Comparison of ENCODE assay signal across 11 cellular contexts in the genomic region with DNA sequence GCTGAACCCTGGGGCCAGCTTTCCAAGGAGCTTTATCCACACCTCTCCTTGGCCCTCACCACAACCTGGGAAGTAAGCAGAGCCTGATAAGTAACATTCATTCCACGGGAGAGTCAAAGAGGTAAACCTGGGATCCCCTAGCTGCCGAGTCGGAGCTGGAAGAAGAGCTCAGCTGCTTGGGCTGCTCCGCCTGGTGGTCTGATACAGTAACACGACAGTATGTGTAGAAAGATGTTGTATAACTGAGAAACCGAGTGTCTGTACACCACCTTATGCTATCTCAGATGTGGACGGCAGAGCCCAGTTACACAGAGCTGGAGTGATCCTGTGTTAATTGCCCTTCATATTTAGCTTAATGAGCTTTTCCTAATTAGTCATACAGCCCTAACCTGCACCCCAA.
A peak's percentile ranks its signal among the peaks of the same experiment; 100 is the strongest.
DNase-seq lines count a peak whose midpoint lies in the region; ATAC-seq, FAIRE-seq and TF ChIP-seq lines count a peak whose summit lies in the region.
"Had no signal": no experiment of that assay in that cellular context is flagged by ENCODE, and none has a peak within 500 bp of the region (broad histone marks: within the 10 kb centered on the region; RNA-seq: fewer than 3 reads in every experiment).

No MANE protein-coding gene starts in this region.

- H2AFZ ChIP-seq in SK-N-SH (ENCODE audit: low read depth) = no peak overlapping the region

- no peaks in the 10 kb centered on the region for H3K9me3 ChIP-seq in SK-N-SH

- H3K4me1 Mint-ChIP-seq in natural killer cell = peaks cover 10 to 11% of the 10 kb centered on the region in 2 donors

- H3K27ac ChIP-seq in SK-N-SH (ENCODE audit: low read depth in 2 of 2, low read length in 1 of 2) = no peak overlapping the region

- intact Hi-C loops in natural killer cell (cut with micrococcal nuclease) = no loop called here

- ATAC-seq in natural killer cell (no peak), HG03354 (IDR thresholded peaks at IDR 0.05; ENCODE audit: poor library complexity, severe bottlenecking, unreplicated experiment) (no peak), GM18867 (IDR thresholded peaks at IDR 0.05; ENCODE audit: unreplicated experiment) (no peak)
- ATAC-seq: activated T-cell treated with anti-CD3 and anti-CD28 coated beads, Interleukin-2, amount 50 U/mL, for 4 hours had no signal

- H3K27me3 ChIP-seq in SK-N-SH (ENCODE audit: insufficient read depth) = peaks cover 54% of the 10 kb centered on the region

- WGBS in SK-N-SH (ENCODE audit: low lambda C conversion rate) = 3% methylated on average over 7 of the region's 7 CpGs

- no peak overlapping the region for H3K4me2 ChIP-seq in SK-N-SH

- no peaks in the 10 kb centered on the region for H3F3A ChIP-seq in SK-N-SH (replicated peaks; ENCODE audit: insufficient read depth)

- no peaks in the 10 kb centered on the region for H4K20me1 ChIP-seq in SK-N-SH (ENCODE audit: insufficient read depth)

- peaks cover 20 to 44% of the 10 kb centered on the region in 2 donors for H3K27me3 Mint-ChIP-seq in natural killer cell (ENCODE audit: low read depth in 2 of 2)

- H3K9ac ChIP-seq in SK-N-SH = no peak overlapping the region

- no peak for FAIRE-seq in HTR-8/SVneo (lab: Jason Lieb, UNC)

- no peak for TF ChIP-seq EP300 in SK-N-SH (IDR thresholded peaks at IDR 0.05; ENCODE audit: borderline replicate concordance in 1 of 2, low read depth in 1 of 2, low read length in 1 of 2)

- TF ChIP-seq CTCF in SK-N-SH (IDR thresholded peaks at IDR 0.05) (peak; percentile 58), natural killer cell (IDR thresholded peaks at IDR 0.05) (no peak)

- no peaks in the 10 kb centered on the region for H3K36me3 Mint-ChIP-seq in natural killer cell

- H3K36me3 ChIP-seq in SK-N-SH (replicated peaks in 1 of 2; ENCODE audit: control insufficient read depth in 1 of 2, insufficient read depth in 2 of 2, low read length in 1 of 2) = no peaks in the 10 kb centered on the region

- no peaks in the 10 kb centered on the region for H3K9me2 ChIP-seq in SK-N-SH

- peak; percentile 66 for TF ChIP-seq RAD21 in SK-N-SH (IDR thresholded peaks at IDR 0.05; ENCODE audit: low read length)

- no peak overlapping the region for H3K27ac Mint-ChIP-seq in natural killer cell
- H3K27ac Mint-ChIP-seq: T-helper 1 cell treated with Interleukin-12 subunit alpha and Interleukin-12 subunit beta and Interleukin-4 antibody, amounts not matched to agents 30 μg/mL and 1 μg/mL, for 36 hours had no signal

- POLR2A ChIA-PET in SK-N-SH (lab: Yijun Ruan, JAX) = no interaction called here

- H3K9me3 Mint-ChIP-seq in natural killer cell = no peaks in the 10 kb centered on the region
- H3K9me3 Mint-ChIP-seq: activated T-cell treated with anti-CD3 and anti-CD28 coated beads, Interleukin-2, amount 50 U/mL, for 4 hours; T-helper 1 cell treated with Interleukin-12 subunit alpha and Interleukin-12 subunit beta and Interleukin-4 antibody, amounts not matched to agents 30 μg/mL and 1 μg/mL, for 36 hours had no signal

- H3K4me1 ChIP-seq in SK-N-SH (ENCODE audit: control insufficient read depth in 1 of 2, insufficient read depth in 2 of 2, low read depth in 1 of 2, low read length in 1 of 2) = peaks cover 0 to 4% of the 10 kb centered on the region in 2 experiments; a peak in 1 of 4 replicates

- DNase-seq in DMS114 treated with DMSO at 0.1 percent for 48 hours (lab: John Stamatoyannopoulos, UW; ENCODE audit: unreplicated experiment) (peak; percentile 32), HTR-8/SVneo (ENCODE audit: insufficient read length, low spot score) (peak; percentile 10), SK-N-SH (peak; percentile 63), lung microvascular endothelial cell (ENCODE audit: low read depth in 2 of 2) (peak; percentile 21 to 24), natural killer cell (no peak)
- DNase-seq in activated effector memory CD4-positive, alpha-beta T cell treated with anti-CD3 and anti-CD28 coated beads, Interleukin-2, amount 50 U/mL, for 16 hours = no peak
- DNase-seq: activated T-cell treated with anti-CD3 and anti-CD28 coated beads, Interleukin-2, amount 50 U/mL, for 4 hours; retina had no signal

- H3K4me3 Mint-ChIP-seq in natural killer cell = no peak overlapping the region
- H3K4me3 Mint-ChIP-seq: activated T-cell treated with anti-CD3 and anti-CD28 coated beads, Interleukin-2, amount 50 U/mL, for 4 hours; T-helper 1 cell treated with Interleukin-12 subunit alpha and Interleukin-12 subunit beta and Interleukin-4 antibody, amounts not matched to agents 30 μg/mL and 1 μg/mL, for 36 hours had no signal

- H3K79me2 ChIP-seq in SK-N-SH (ENCODE audit: insufficient read depth) = no peaks in the 10 kb centered on the region

- H3K4me3 ChIP-seq in SK-N-SH (ENCODE audit: low read depth in 2 of 2, low read length in 1 of 2) = no peak overlapping the region

- CTCF ChIA-PET in SK-N-SH (lab: Yijun Ruan, JAX) = interaction anchor here (0.5 to 7.7 kb wide), 29 partner anchors 9 to 1291 kb away, joined by 3 to 78 read pairs (median 6); no protein-coding TSS in a partner anchor

TF ChIP-seq in SK-N-SH, 30 proteins besides CTCF, POLR2A, EP300 and RAD21:
- TF ChIP-seq GABPA (IDR thresholded peaks at IDR 0.05; ENCODE audit: low read depth) (no peak), SMC3 (IDR thresholded peaks at IDR 0.05; ENCODE audit: low read depth, low read length) (peak; percentile 67; the same call in 1 of the 2 replicates)

Comparison
In these comparisons a context has a peak if more than half of its experiments do, and no peak if none do; other contexts are left out.
1. DNase-seq: peak in DMS114 treated with DMSO at 0.1 percent for 48 hours (single experiment), HTR-8/SVneo (single experiment), SK-N-SH (single experiment) and lung microvascular endothelial cell (2 of 2); none in natural killer cell (single experiment) and activated effector memory CD4-positive, alpha-beta T cell treated with anti-CD3 and anti-CD28 coated beads, Interleukin-2, amount 50 U/mL, for 16 hours (single experiment).